3 cellular contexts compared by ENCODE assay signal in the genomic region with DNA sequence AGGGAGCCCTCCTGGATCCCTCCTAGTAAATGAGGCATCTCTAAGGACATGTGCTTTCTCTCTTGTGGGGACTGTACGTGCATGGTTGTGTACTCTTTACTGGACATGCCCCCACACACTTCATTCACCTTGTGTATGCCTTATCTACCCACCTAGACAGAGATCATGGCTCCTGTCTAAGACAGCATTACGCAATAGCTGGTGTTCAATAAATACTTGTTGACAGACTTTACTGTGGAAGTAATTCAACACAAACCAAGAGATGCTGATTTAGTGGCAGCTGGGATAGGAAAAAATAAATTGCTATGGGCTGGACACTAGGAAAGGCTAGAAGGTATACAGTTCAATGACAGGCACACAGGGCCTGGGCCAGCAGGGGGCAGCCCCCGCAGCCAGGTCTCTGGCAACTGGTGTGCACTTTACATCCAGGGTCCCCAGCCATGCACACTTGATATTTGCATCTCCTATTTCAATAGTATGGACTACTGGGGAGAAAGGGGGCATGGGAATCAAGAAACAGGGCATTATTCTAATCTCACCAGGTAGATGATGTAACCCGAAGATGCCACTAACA.
TF ChIP-seq lines count a peak whose summit lies in the region.

No MANE protein-coding gene starts in this region.

TF ChIP-seq in HEK293T, 16 proteins besides CTCF, POLR2A, EP300 and RAD21 (continued from another document):
- no peak for TF ChIP-seq LEF1 (IDR thresholded peaks at IDR 0.05; ENCODE audit: borderline replicate concordance)

TF ChIP-seq in GM12878, 131 proteins besides CTCF, POLR2A, EP300 and RAD21 (continued from another document):
- TF ChIP-seq ZNF207 (IDR thresholded peaks at IDR 0.05; ENCODE audit: borderline replicate concordance) (no peak), RAD51 (IDR thresholded peaks at IDR 0.05) (no peak), ZNF24 (IDR thresholded peaks at IDR 0.05) (no peak), JUND (IDR thresholded peaks at IDR 0.05; ENCODE audit: low read depth, low read length) (no peak), ESRRA (IDR thresholded peaks at IDR 0.05; ENCODE audit: low read length) (no peak), PAX8 (IDR thresholded peaks at IDR 0.05) (no peak), POLR2AphosphoS2 (IDR thresholded peaks at IDR 0.05; ENCODE audit: low read depth, low read length) (no peak), RELA (IDR thresholded peaks at IDR 0.05; ENCODE audit: borderline replicate concordance, partially characterized antibody) (no peak), ZNF274 (IDR thresholded peaks at IDR 0.05; ENCODE audit: insufficient read depth, insufficient read length) (no peak)
- TF ChIP-seq, protein P1, sequence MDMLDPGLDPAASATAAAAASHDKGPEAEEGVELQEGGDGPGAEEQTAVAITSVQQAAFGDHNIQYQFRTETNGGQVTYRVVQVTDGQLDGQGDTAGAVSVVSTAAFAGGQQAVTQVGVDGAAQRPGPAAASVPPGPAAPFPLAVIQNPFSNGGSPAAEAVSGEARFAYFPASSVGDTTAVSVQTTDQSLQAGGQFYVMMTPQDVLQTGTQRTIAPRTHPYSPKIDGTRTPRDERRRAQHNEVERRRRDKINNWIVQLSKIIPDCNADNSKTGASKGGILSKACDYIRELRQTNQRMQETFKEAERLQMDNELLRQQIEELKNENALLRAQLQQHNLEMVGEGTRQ (IDR thresholded peaks at IDR 0.05; ENCODE audit: borderline replicate concordance, low read depth, low read length) = no peak
- TF ChIP-seq, protein P2, sequence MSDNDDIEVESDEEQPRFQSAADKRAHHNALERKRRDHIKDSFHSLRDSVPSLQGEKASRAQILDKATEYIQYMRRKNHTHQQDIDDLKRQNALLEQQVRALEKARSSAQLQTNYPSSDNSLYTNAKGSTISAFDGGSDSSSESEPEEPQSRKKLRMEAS (IDR thresholded peaks at IDR 0.05; ENCODE audit: low read depth, low read length) = no peak
- TF ChIP-seq, protein P3, sequence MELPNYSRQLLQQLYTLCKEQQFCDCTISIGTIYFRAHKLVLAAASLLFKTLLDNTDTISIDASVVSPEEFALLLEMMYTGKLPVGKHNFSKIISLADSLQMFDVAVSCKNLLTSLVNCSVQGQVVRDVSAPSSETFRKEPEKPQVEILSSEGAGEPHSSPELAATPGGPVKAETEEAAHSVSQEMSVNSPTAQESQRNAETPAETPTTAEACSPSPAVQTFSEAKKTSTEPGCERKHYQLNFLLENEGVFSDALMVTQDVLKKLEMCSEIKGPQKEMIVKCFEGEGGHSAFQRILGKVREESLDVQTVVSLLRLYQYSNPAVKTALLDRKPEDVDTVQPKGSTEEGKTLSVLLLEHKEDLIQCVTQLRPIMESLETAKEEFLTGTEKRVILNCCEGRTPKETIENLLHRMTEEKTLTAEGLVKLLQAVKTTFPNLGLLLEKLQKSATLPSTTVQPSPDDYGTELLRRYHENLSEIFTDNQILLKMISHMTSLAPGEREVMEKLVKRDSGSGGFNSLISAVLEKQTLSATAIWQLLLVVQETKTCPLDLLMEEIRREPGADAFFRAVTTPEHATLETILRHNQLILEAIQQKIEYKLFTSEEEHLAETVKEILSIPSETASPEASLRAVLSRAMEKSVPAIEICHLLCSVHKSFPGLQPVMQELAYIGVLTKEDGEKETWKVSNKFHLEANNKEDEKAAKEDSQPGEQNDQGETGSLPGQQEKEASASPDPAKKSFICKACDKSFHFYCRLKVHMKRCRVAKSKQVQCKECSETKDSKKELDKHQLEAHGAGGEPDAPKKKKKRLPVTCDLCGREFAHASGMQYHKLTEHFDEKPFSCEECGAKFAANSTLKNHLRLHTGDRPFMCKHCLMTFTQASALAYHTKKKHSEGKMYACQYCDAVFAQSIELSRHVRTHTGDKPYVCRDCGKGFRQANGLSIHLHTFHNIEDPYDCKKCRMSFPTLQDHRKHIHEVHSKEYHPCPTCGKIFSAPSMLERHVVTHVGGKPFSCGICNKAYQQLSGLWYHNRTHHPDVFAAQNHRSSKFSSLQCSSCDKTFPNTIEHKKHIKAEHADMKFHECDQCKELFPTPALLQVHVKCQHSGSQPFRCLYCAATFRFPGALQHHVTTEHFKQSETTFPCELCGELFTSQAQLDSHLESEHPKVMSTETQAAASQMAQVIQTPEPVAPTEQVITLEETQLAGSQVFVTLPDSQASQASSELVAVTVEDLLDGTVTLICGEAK (IDR thresholded peaks at IDR 0.05; ENCODE audit: borderline replicate concordance) = no peak

TF ChIP-seq in liver, 16 proteins besides CTCF, POLR2A, EP300 and RAD21 (continued from another document):
- TF ChIP-seq, protein P2 (IDR thresholded peaks at IDR 0.05) = no peak
- TF ChIP-seq JUND (IDR thresholded peaks at IDR 0.05) (no peak), FOXA1 (IDR thresholded peaks at IDR 0.05) (peak; percentile 10), TAF1 (conservative IDR thresholded peaks at IDR 0.05) (no peak)
